ENCODE assay signal across 1 cellular context in the genomic region with DNA sequence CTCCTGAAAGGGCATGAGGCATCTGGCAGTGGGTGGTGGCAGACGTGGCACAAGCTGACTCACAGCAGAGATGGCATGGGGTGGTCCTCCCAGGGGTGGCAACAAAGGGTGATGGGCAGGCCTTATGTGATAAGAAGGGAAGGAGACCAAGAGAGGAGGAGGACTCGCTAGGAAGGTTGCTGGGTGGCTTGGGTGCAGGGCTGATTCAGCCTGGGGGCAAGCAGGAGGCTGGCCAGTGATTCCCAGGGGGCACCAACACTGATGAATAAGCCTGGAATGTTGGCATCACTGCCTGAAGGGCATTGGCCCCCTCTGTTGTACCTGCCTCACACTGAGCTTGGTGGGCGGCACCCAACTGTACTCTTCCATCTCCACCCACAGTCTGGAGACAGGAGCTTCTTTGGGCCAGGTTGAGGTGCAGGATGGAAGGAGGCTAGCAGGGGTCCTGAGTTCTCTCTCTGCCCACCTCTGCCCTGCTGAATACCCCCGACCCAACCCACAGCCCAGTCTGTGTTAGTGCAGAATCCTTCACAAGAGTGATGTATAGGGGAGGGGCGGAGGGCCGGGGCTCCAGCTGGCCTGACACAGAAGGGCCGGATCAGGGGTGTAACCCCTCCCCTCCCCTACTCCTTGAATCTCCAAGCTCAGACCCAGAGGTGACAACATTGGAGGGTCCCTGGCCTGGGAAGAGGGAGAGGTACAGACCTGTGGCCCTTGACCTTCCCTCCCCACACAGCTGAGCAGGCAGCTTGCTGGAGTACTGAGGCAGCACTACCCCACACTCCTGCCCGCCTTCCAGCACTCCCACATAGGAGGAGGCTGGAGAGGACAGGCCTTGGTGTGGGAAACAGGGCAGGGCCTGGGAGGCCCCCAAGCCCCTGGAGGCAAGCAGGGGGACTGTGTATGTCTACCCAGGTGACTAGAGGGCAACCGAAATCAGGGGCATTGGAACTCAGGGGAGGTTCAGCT.
TF ChIP-seq lines count a peak whose summit lies in the region.

No MANE protein-coding gene starts in this region.

TF ChIP-seq in HepG2, 621 proteins besides CTCF, POLR2A, EP300 and RAD21:
- TF ChIP-seq ZNF451 (CRISPR knock-in tag; IDR thresholded peaks at IDR 0.05) = no peak
- no peak for TF ChIP-seq GLI4 (CRISPR knock-in tag; IDR thresholded peaks at IDR 0.05; ENCODE audit: borderline replicate concordance)
- TF ChIP-seq, protein P1, sequence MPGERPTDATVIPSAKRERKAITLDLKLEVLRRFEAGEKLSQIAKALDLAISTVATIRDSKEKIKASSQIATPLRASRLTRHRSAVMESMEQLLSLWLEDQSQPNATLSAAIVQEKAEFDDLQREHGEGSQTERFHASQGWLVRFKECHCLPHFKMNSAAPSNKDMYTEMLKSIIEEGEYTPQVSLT (CRISPR knock-in tag; IDR thresholded peaks at IDR 0.05; ENCODE audit: borderline replicate concordance, low read depth) = no peak
- TF ChIP-seq MATR3 (CRISPR knock-in tag; IDR thresholded peaks at IDR 0.05) = no peak
- TF ChIP-seq ONECUT2 (CRISPR knock-in tag; IDR thresholded peaks at IDR 0.05) = no peak
- TF ChIP-seq GATA4 (IDR thresholded peaks at IDR 0.05; ENCODE audit: borderline replicate concordance, low read depth) = no peak
- TF ChIP-seq, protein P2, sequence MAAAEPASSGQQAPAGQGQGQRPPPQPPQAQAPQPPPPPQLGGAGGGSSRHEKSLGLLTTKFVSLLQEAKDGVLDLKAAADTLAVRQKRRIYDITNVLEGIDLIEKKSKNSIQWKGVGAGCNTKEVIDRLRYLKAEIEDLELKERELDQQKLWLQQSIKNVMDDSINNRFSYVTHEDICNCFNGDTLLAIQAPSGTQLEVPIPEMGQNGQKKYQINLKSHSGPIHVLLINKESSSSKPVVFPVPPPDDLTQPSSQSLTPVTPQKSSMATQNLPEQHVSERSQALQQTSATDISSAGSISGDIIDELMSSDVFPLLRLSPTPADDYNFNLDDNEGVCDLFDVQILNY (CRISPR knock-in tag; conservative IDR thresholded peaks at IDR 0.05) = no peak
- TF ChIP-seq, protein P3, sequence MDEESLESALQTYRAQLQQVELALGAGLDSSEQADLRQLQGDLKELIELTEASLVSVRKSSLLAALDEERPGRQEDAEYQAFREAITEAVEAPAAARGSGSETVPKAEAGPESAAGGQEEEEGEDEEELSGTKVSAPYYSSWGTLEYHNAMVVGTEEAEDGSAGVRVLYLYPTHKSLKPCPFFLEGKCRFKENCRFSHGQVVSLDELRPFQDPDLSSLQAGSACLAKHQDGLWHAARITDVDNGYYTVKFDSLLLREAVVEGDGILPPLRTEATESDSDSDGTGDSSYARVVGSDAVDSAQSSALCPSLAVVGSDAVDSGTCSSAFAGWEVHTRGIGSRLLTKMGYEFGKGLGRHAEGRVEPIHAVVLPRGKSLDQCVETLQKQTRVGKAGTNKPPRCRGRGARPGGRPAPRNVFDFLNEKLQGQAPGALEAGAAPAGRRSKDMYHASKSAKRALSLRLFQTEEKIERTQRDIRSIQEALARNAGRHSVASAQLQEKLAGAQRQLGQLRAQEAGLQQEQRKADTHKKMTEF (CRISPR knock-in tag; IDR thresholded peaks at IDR 0.05) = no peak
- TF ChIP-seq ELF4 (CRISPR knock-in tag; IDR thresholded peaks at IDR 0.05; ENCODE audit: borderline replicate concordance) = no peak
TF ChIP-seq in HepG2: peak in this region for 0.
